In the genomic region with DNA sequence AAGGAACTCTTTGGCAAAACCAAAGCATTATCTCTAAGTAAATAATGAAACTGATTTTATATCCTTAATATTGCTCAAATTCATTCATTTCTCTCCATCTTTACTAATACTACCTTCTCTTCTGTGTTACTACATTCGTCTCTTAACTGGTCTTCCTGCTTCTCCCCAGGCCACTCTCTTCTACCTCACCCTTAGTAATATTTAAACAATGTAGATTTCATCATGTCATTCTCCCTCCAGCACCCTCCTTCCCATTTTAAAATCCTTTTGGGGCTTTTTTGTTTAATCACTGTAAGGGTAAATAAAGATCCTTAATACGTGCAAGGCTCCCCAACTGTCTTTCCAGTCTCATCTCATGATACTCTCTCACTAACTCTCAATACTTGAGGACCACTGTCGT, we compare ENCODE assay signal across 17 cellular contexts. TPM values are rescaled to one million over a fixed set of nuclear protein-coding genes. Genes with fewer than 3 reads are reported as not detected.
A peak's percentile ranks its signal among the peaks of the same experiment; 100 is the strongest.
DNase-seq lines count a peak whose midpoint lies in the region; ATAC-seq and TF ChIP-seq lines count a peak whose summit lies in the region.
"Had no signal": no experiment of that assay in that cellular context is flagged by ENCODE, and none has a peak within 500 bp of the region (broad histone marks: within the 10 kb centered on the region; RNA-seq: fewer than 3 reads in every experiment).

No MANE protein-coding gene starts in this region.

- no peaks in the 10 kb centered on the region for H3K36me3 Mint-ChIP-seq in chondrocyte (ENCODE audit: low read depth)
- no peaks in the 10 kb centered on the region for H3K36me3 Mint-ChIP-seq in activated CD8-positive, alpha-beta T cell treated with anti-CD3 and anti-CD28 coated beads, Interleukin-2, amount 10 ng/mL, durations not matched to agents 7 days and 5 days (ENCODE audit: low read depth)
- H3K36me3 Mint-ChIP-seq in natural killer cell: no peaks in the 10 kb centered on the region
- H3K36me3 Mint-ChIP-seq: CD14-positive monocyte; CD8-positive, alpha-beta T cell had no signal

- DNase-seq in GM23248 (no peak), RWPE2 (ENCODE audit: low spot score) (no peak), chondrocyte (ENCODE audit: low spot score) (no peak), gastrocnemius medialis (no peak), cerebellar nuclear complex (lab: John Stamatoyannopoulos, UW) (no peak), natural killer cell (no peak)
- no peak for DNase-seq in activated CD8-positive, alpha-beta T cell treated with anti-CD3 and anti-CD28 coated beads, Interleukin-2, amount 10 ng/mL, durations not matched to agents 7 days and 5 days
- DNase-seq: 8988T; Calu3; CD8-positive, alpha-beta T cell; DMS79 treated with DMSO at 0.1 percent for 48 hours; GF-D8; HCEC 1CT; IMR-90 had no signal

- peaks cover 16% of the 10 kb centered on the region; the same call in 1 of the 2 replicates for H3K4me1 ChIP-seq in GM23248 (ENCODE audit: insufficient read depth)
- H3K4me1 ChIP-seq in RWPE2 (ENCODE audit: insufficient read depth, poor library complexity, severe bottlenecking): peaks cover 58% of the 10 kb centered on the region
- H3K4me1 ChIP-seq in gastrocnemius medialis: peaks cover 60 to 66% of the 10 kb centered on the region in 2 donors
- H3K4me1 ChIP-seq: BLaER1 had no signal

- H3K4me1 Mint-ChIP-seq in chondrocyte (ENCODE audit: low read depth): peaks cover 44% of the 10 kb centered on the region
- H3K4me1 Mint-ChIP-seq in activated CD8-positive, alpha-beta T cell treated with anti-CD3 and anti-CD28 coated beads, Interleukin-2, amount 10 ng/mL, durations not matched to agents 7 days and 5 days (ENCODE audit: low read depth): no peaks in the 10 kb centered on the region
- H3K4me1 Mint-ChIP-seq in natural killer cell: no peaks in the 10 kb centered on the region
- H3K4me1 Mint-ChIP-seq: CD14-positive monocyte had no signal

- no peak overlapping the region for H3K4me2 ChIP-seq in GM23248 (ENCODE audit: unreplicated experiment)
- H3K4me2 ChIP-seq: BLaER1 had no signal

- H3K4me3 ChIP-seq in GM23248 (no peak overlapping the region), RWPE2 (ENCODE audit: severe bottlenecking) (no peak overlapping the region), gastrocnemius medialis (no peak overlapping the region)
- H3K4me3 ChIP-seq: BLaER1 had no signal

- WGBS in GM23248 (ENCODE audit: low coverage in 1 of 2, low lambda C conversion rate in 2 of 2, missing lambda C conversion rate in 2 of 2), 2 experiments: 66 to 78% methylated on average over 3 of the region's 3 CpGs

- H3K9ac ChIP-seq in GM23248: no peak overlapping the region
- H3K9ac ChIP-seq: BLaER1 had no signal

- H3K27me3 Mint-ChIP-seq in chondrocyte (ENCODE audit: low read depth) (no peaks in the 10 kb centered on the region), natural killer cell (ENCODE audit: low read depth in 2 of 2) (peaks cover 15 to 32% of the 10 kb centered on the region in 2 donors)
- H3K27me3 Mint-ChIP-seq in activated CD8-positive, alpha-beta T cell treated with anti-CD3 and anti-CD28 coated beads, Interleukin-2, amount 10 ng/mL, durations not matched to agents 7 days and 5 days (ENCODE audit: low read depth): peaks cover 32% of the 10 kb centered on the region

- H3F3A ChIP-seq in GM23248 (ENCODE audit: insufficient read depth): no peaks in the 10 kb centered on the region

- POLR2A ChIA-PET in activated CD8-positive, alpha-beta T cell treated with anti-CD3 and anti-CD28 coated beads, Interleukin-2, amount 10 ng/mL, durations not matched to agents 7 days and 5 days (lab: Charles Lee): no interaction called here

- CTCF ChIA-PET in activated CD8-positive, alpha-beta T cell treated with anti-CD3 and anti-CD28 coated beads, Interleukin-2, amount 10 ng/mL, durations not matched to agents 7 days and 5 days (lab: Charles Lee): no interaction called here

- in situ Hi-C loops in GM23248 (cut with MboI) (no loop called here), gastrocnemius medialis (cut with MboI; ENCODE audit: low sequenced_read_pairs in 4 of 4) (loop anchor here in 1 of 4 donors (10.0 kb wide), 1 partner anchor 106 kb away; no protein-coding TSS in a partner anchor)

- intact Hi-C loops in gastrocnemius medialis (cut with DNase I; ENCODE audit: low total_unique reads) (no loop called here), natural killer cell (cut with micrococcal nuclease) (no loop called here)

- no peak for TF ChIP-seq POLR2A in gastrocnemius medialis (IDR thresholded peaks at IDR 0.05)

- no peak for TF ChIP-seq CTCF in RWPE2 (IDR thresholded peaks at IDR 0.05; ENCODE audit: poor library complexity, severe bottlenecking)
- TF ChIP-seq CTCF in chondrocyte (IDR thresholded peaks at IDR 0.05): no peak
- no peak for TF ChIP-seq CTCF in gastrocnemius medialis (IDR thresholded peaks at IDR 0.05 in 4 of 5, conservative IDR thresholded peaks at IDR 0.05 in 1 of 5)
- TF ChIP-seq CTCF in natural killer cell (IDR thresholded peaks at IDR 0.05): no peak

- H3K27ac Mint-ChIP-seq in chondrocyte (ENCODE audit: unreplicated experiment) (peak overlapping the region; percentile 14), natural killer cell (no peak overlapping the region)
- H3K27ac Mint-ChIP-seq in activated CD8-positive, alpha-beta T cell treated with anti-CD3 and anti-CD28 coated beads, Interleukin-2, amount 10 ng/mL, durations not matched to agents 7 days and 5 days: no peak overlapping the region
- H3K27ac Mint-ChIP-seq: CD14-positive monocyte; CD8-positive, alpha-beta T cell had no signal

- H3K4me3 Mint-ChIP-seq in chondrocyte (ENCODE audit: unreplicated experiment) (no peak overlapping the region), natural killer cell (no peak overlapping the region)
- no peak overlapping the region for H3K4me3 Mint-ChIP-seq in activated CD8-positive, alpha-beta T cell treated with anti-CD3 and anti-CD28 coated beads, Interleukin-2, amount 10 ng/mL, durations not matched to agents 7 days and 5 days
- H3K4me3 Mint-ChIP-seq: CD14-positive monocyte; CD8-positive, alpha-beta T cell had no signal

- no peaks in the 10 kb centered on the region for H3K27me3 ChIP-seq in GM23248 (replicated peaks; ENCODE audit: insufficient read depth)
- H3K27me3 ChIP-seq in RWPE2 (ENCODE audit: insufficient read depth, poor library complexity, severe bottlenecking): no peaks in the 10 kb centered on the region
- no peaks in the 10 kb centered on the region for H3K27me3 ChIP-seq in gastrocnemius medialis
- H3K27me3 ChIP-seq: BLaER1 had no signal

- H3K9me3 Mint-ChIP-seq in chondrocyte (ENCODE audit: low read depth) (peaks cover 5% of the 10 kb centered on the region), natural killer cell (peaks cover 0 to 8% of the 10 kb centered on the region in 2 donors)
- no peaks in the 10 kb centered on the region for H3K9me3 Mint-ChIP-seq in activated CD8-positive, alpha-beta T cell treated with anti-CD3 and anti-CD28 coated beads, Interleukin-2, amount 10 ng/mL, durations not matched to agents 7 days and 5 days (ENCODE audit: insufficient read depth)
- H3K9me3 Mint-ChIP-seq: CD8-positive, alpha-beta T cell had no signal

- H2AFZ ChIP-seq in GM23248: 0 out of 2 replicates have a peak overlapping the region, but pooled peaks have one; percentile 11

- H4K20me1 ChIP-seq in GM23248 (ENCODE audit: insufficient read depth): no peaks in the 10 kb centered on the region
- H4K20me1 ChIP-seq: BLaER1 had no signal

- H3K9me3 ChIP-seq in GM23248 (ENCODE audit: low read depth) (no peaks in the 10 kb centered on the region), RWPE2 (ENCODE audit: severe bottlenecking) (peaks cover 2% of the 10 kb centered on the region), gastrocnemius medialis (no peaks in the 10 kb centered on the region)
- H3K9me3 ChIP-seq: BLaER1 had no signal

- H3K27ac ChIP-seq in GM23248 (no peak overlapping the region), RWPE2 (ENCODE audit: poor library complexity, severe bottlenecking) (peak overlapping the region; percentile 47), gastrocnemius medialis (peak overlapping the region; percentile 83 to 90 (median 89))
- H3K27ac ChIP-seq: BLaER1 had no signal

- H3K36me3 ChIP-seq in GM23248 (ENCODE audit: low read depth): no peaks in the 10 kb centered on the region
- H3K36me3 ChIP-seq in RWPE2 (ENCODE audit: low read depth): no peaks in the 10 kb centered on the region
- no peaks in the 10 kb centered on the region for H3K36me3 ChIP-seq in gastrocnemius medialis
- H3K36me3 ChIP-seq: BLaER1 had no signal

- H3K79me2 ChIP-seq in GM23248 (ENCODE audit: insufficient read depth): no peaks in the 10 kb centered on the region

- no peaks in the 10 kb centered on the region for H3K9me2 ChIP-seq in GM23248 (ENCODE audit: insufficient read depth)

- ATAC-seq in RWPE2 (ENCODE audit: low read depth): peak; percentile 70
- ATAC-seq in gastrocnemius medialis: no peak
- no peak for ATAC-seq in activated CD8-positive, alpha-beta T cell treated with anti-CD3 and anti-CD28 coated beads, Interleukin-2, amount 10 ng/mL, durations not matched to agents 7 days and 5 days
- ATAC-seq in natural killer cell: no peak
- ATAC-seq: CD8-positive, alpha-beta T cell had no signal

RNA-seq across cellular contexts. Expression of a gene that starts 19.4 kb away (rescaled TPM):
- 0.11 TPM in 1 of 2 replicates, not detected in the other for total RNA-seq in GM23248 (2014; rRNA removed; shearing (Covaris generic))
- not detected in 2 replicates for polyA plus RNA-seq in GM23248 (2016; fragmentation: Nextera tagmentation; extraction: Ambion mirVana)
- total RNA-seq in chondrocyte (1.7 to 4.8 TPM (median 1.8 TPM) in 3 replicates), gastrocnemius medialis (100 to 1,000 TPM in 2 of 4 donors, 10 to 100 TPM in 2; 34.7 to 143 (median 78.3) TPM), natural killer cell (1 to 10 TPM in 1 of 3 donors, under 1 TPM in 1, not detected in 1; 0.49 to 3.0 TPM)
- not detected for total RNA-seq in activated CD8-positive, alpha-beta T cell treated with anti-CD3 and anti-CD28 coated beads, Interleukin-2, amount 10 ng/mL, durations not matched to agents 7 days and 5 days
- polyA plus RNA-seq: AG04450, CD14-positive monocyte had no signal
